ENCODE assay signal across 13 cellular contexts in genomic region chrX:14871767-14872166, GRCh38. TPM values are rescaled to one million over a fixed set of nuclear protein-coding genes. Genes with fewer than 3 reads are reported as not detected.
DNase-seq lines count a peak whose midpoint lies in the region; ATAC-seq and TF ChIP-seq lines count a peak whose summit lies in the region.
"Had no signal": no experiment of that assay in that cellular context is flagged by ENCODE, and none has a peak within 500 bp of the region (broad histone marks: within the 10 kb centered on the region; RNA-seq: fewer than 3 reads in every experiment).

No MANE protein-coding gene starts in this region.

- no peak overlapping the region for H2AFZ ChIP-seq in osteoblast (ENCODE audit: low read length)

- peaks cover 6% of the 10 kb centered on the region for H3K4me1 ChIP-seq in osteoblast (ENCODE audit: insufficient read depth, low read length)

- peaks cover 16% of the 10 kb centered on the region for H3K4me1 Mint-ChIP-seq in activated CD4-positive, alpha-beta T cell treated with anti-CD3 and anti-CD28 coated beads, Interleukin-2, amount 10 ng/mL, durations not matched to agents 24 days and 14 days

- no peaks in the 10 kb centered on the region for H4K20me1 ChIP-seq in osteoblast (ENCODE audit: insufficient read depth, low read length)

- no peaks in the 10 kb centered on the region for H3K9me3 Mint-ChIP-seq in activated CD4-positive, alpha-beta T cell treated with anti-CD3 and anti-CD28 coated beads, Interleukin-2, amount 10 ng/mL, durations not matched to agents 24 days and 14 days

- peak overlapping the region; percentile 66 for H3K4me3 ChIP-seq in MG63
- peak overlapping the region; percentile 64 for H3K4me3 ChIP-seq in astrocyte of the spinal cord (ENCODE audit: low read depth, low read length)
- no peak overlapping the region for H3K4me3 ChIP-seq in osteoblast (ENCODE audit: insufficient read depth, low read length)

- no peaks in the 10 kb centered on the region for H3K27me3 ChIP-seq in MG63
- no peaks in the 10 kb centered on the region for H3K27me3 ChIP-seq in osteoblast (ENCODE audit: insufficient read depth, low read length)
- H3K27me3 ChIP-seq: tibial nerve had no signal

- peaks cover 22% of the 10 kb centered on the region for H3K36me3 Mint-ChIP-seq in activated CD4-positive, alpha-beta T cell treated with anti-CD3 and anti-CD28 coated beads, Interleukin-2, amount 10 ng/mL, durations not matched to agents 24 days and 14 days (ENCODE audit: low read depth)

- peak overlapping the region; percentile 82 for H3K4me2 ChIP-seq in osteoblast (ENCODE audit: insufficient read depth, low read length)

- no peak for TF ChIP-seq CTCF in astrocyte of the spinal cord (IDR thresholded peaks at IDR 0.05; ENCODE audit: low read depth, low read length)
- no peak for TF ChIP-seq CTCF in osteoblast (IDR thresholded peaks at IDR 0.05; ENCODE audit: extremely low read depth, low read depth, low read length)

- in situ Hi-C loops in astrocyte of the spinal cord (cut with HindIII; ENCODE audit: low sequenced_read_pairs), result no loop called here

- peak overlapping the region; percentile 52 for H3K27ac Mint-ChIP-seq in activated CD4-positive, alpha-beta T cell treated with anti-CD3 and anti-CD28 coated beads, Interleukin-2, amount 10 ng/mL, durations not matched to agents 24 days and 14 days

- H3K36me3 ChIP-seq in MG63, result peaks cover 17% of the 10 kb centered on the region
- H3K36me3 ChIP-seq in osteoblast (ENCODE audit: insufficient read depth, low read length), result peaks cover 3% of the 10 kb centered on the region
- H3K36me3 ChIP-seq: tibial nerve had no signal

- H3K4me3 Mint-ChIP-seq in activated CD4-positive, alpha-beta T cell treated with anti-CD3 and anti-CD28 coated beads, Interleukin-2, amount 10 ng/mL, durations not matched to agents 24 days and 14 days, result peak overlapping the region; percentile 69

- H3K9me3 ChIP-seq in MG63 (peaks cover 6% of the 10 kb centered on the region; the same call in 1 of the 2 replicates), osteoblast (ENCODE audit: low read depth, low read length) (peaks cover 4% of the 10 kb centered on the region)

- no peaks in the 10 kb centered on the region for H3K27me3 Mint-ChIP-seq in activated CD4-positive, alpha-beta T cell treated with anti-CD3 and anti-CD28 coated beads, Interleukin-2, amount 10 ng/mL, durations not matched to agents 24 days and 14 days

- no peak for ATAC-seq in GM21737 (IDR thresholded peaks at IDR 0.05; ENCODE audit: unreplicated experiment)

- peaks cover 60% of the 10 kb centered on the region for H3K79me2 ChIP-seq in osteoblast (ENCODE audit: insufficient read depth, low read length)

- intact Hi-C loops in activated CD4-positive, alpha-beta T cell treated with anti-CD3 and anti-CD28 coated beads, Interleukin-2, amount 10 ng/mL, durations not matched to agents 24 days and 14 days (cut with micrococcal nuclease), result loop anchor here (2.0 to 10.0 kb wide), 3 partner anchors 74 to 803 kb away; partner anchors contain the start of gene PIGA

- DNase-seq in activated CD4-positive, alpha-beta T cell treated with anti-CD3 and anti-CD28 coated beads, Interleukin-2, amount 10 ng/mL, durations not matched to agents 24 days and 14 days, result no peak
- no peak for DNase-seq in activated CD4-positive, alpha-beta T cell treated with anti-CD3 and anti-CD28 coated beads for 4 hours
- DNase-seq in MG63 (no peak), astrocyte of the spinal cord (ENCODE audit: low read depth, low spot score) (no peak), osteoblast (ENCODE audit: insufficient read length, low spot score, missing footprints) (peak; percentile 13), D341Med (ENCODE audit: low spot score) (no peak), NCI-H510A (lab: John Stamatoyannopoulos, UW) (no peak)
- DNase-seq: ACHN, foreskin melanocyte, Kasumi-1, NCI-H345 had no signal

- no peak overlapping the region for H3K27ac ChIP-seq in osteoblast (ENCODE audit: low read depth, low read length)

RNA-seq across cellular contexts. Expression of gene FANCB, which starts 1.1 kb away (rescaled TPM):
- 18.9 TPM in 2 replicates for total RNA-seq in activated CD4-positive, alpha-beta T cell treated with anti-CD3 and anti-CD28 coated beads, Interleukin-2, amount 10 ng/mL, durations not matched to agents 24 days and 14 days
- 5.8 and 7.2 TPM in 2 replicates for total RNA-seq in MG63 (2014; rRNA removed; shearing (Covaris generic); ENCODE audit: low replicate concordance)
- 3.6 and 3.8 TPM in 2 replicates for total RNA-seq in osteoblast

RNA-seq across cellular contexts. Expression of gene MOSPD2, which starts 1.5 kb away (rescaled TPM):
- total RNA-seq in activated CD4-positive, alpha-beta T cell treated with anti-CD3 and anti-CD28 coated beads, Interleukin-2, amount 10 ng/mL, durations not matched to agents 24 days and 14 days, result 15.3 and 16.0 TPM in 2 replicates
- total RNA-seq in MG63 (2014; rRNA removed; shearing (Covaris generic); ENCODE audit: low replicate concordance), result 1.1 and 1.2 TPM in 2 replicates
- total RNA-seq in osteoblast, result 23.3 and 29.0 TPM in 2 replicates
